In genomic region chr6:54624779-54625178, GRCh38 we compare ENCODE assay signal across 20 cellular contexts.
"Had no signal": no experiment of that assay in that cellular context is flagged by ENCODE, and none has a peak within 500 bp of the region (broad histone marks: within the 10 kb centered on the region; RNA-seq: fewer than 3 reads in every experiment).

No MANE protein-coding gene starts in this region.

- H3K4me3 ChIP-seq: breast epithelium, right atrium auricular region, skin epidermis, suprapubic skin had no signal

- DNase-seq: activated B cell treated with CpG ODN at 0.5 μM for 24 hours; activated CD4-positive, alpha-beta T cell treated with anti-CD3 and anti-CD28 coated beads for 48 hours; activated CD8-positive, alpha-beta T cell treated with anti-CD3 and anti-CD28 coated beads for 36 hours; activated effector memory CD4-positive, alpha-beta T cell treated with anti-CD3 and anti-CD28 coated beads, Interleukin-2, amount 50 U/mL, for 16 hours; activated T-cell treated with anti-CD3 and anti-CD28 coated beads, Interleukin-2, amount 50 U/mL, for 4 hours; amniotic stem cell; cerebellar nuclear complex; endodermal cell; foreskin fibroblast; glutamatergic neuron; mesenchymal stem cell; occipital lobe; stimulated activated CD4-positive, alpha-beta T cell treated with anti-CD3 and anti-CD28 coated beads, Interleukin-4, amount 100 ng/mL, for 4 hours; stimulated activated CD8-positive, alpha-beta memory T cell treated with anti-CD3 and anti-CD28 coated beads, Interleukin-4, amount 100 ng/mL, for 48 hours; stimulated activated naive CD8-positive, alpha-beta T cell treated with anti-CD3 and anti-CD28 coated beads, Interleukin-15, Interleukin-2, amounts not matched to agents 100 U/mL and 50 U/mL, for 24 hours; trophoblast cell had no signal

- ATAC-seq: activated CD8-positive, alpha-beta T cell treated with anti-CD3 and anti-CD28 coated beads for 36 hours; activated T-cell treated with anti-CD3 and anti-CD28 coated beads, Interleukin-2, amount 50 U/mL, for 4 hours; stimulated activated naive CD8-positive, alpha-beta T cell treated with anti-CD3 and anti-CD28 coated beads, Interleukin-15, Interleukin-2, amounts not matched to agents 100 U/mL and 50 U/mL, for 24 hours had no signal
